8 cellular contexts compared by ENCODE assay signal in genomic region chr4:2417196-2417764, GRCh38. TPM values are rescaled to one million over a fixed set of nuclear protein-coding genes. Genes with fewer than 3 reads are reported as not detected.
DNase-seq lines count a peak whose midpoint lies in the region; ATAC-seq and TF ChIP-seq lines count a peak whose summit lies in the region.

No MANE protein-coding gene starts in this region.

- POLR2A ChIA-PET in CD4-positive, alpha-beta T cell (lab: Charles Lee): no interaction called here

- no peaks in the 10 kb centered on the region for H3K9me3 Mint-ChIP-seq in CD4-positive, alpha-beta T cell
- H3K9me3 Mint-ChIP-seq in neural progenitor cell: no peaks in the 10 kb centered on the region

- CTCF ChIA-PET in CD4-positive, alpha-beta T cell (lab: Charles Lee): interaction anchor here (2.5 kb wide), 1 partner anchor 197 kb away, joined by 6 read pairs; no protein-coding TSS in a partner anchor

- H3F3A ChIP-seq in OCI-LY1 (ENCODE audit: insufficient read depth, low read length): no peaks in the 10 kb centered on the region
- peaks cover 32% of the 10 kb centered on the region for H3F3A ChIP-seq in neural progenitor cell (ENCODE audit: low read depth)

- H3K36me3 ChIP-seq in OCI-LY1 (ENCODE audit: insufficient read depth, low read length) (no peaks in the 10 kb centered on the region), duodenal mucosa (ENCODE audit: control insufficient read depth in 1 of 2, insufficient read depth in 2 of 2, low read length in 2 of 2) (no peaks in the 10 kb centered on the region), neural progenitor cell (no peaks in the 10 kb centered on the region)

- H3K4me1 Mint-ChIP-seq in CD4-positive, alpha-beta T cell (ENCODE audit: low read depth): peaks cover 55% of the 10 kb centered on the region
- peaks cover 23% of the 10 kb centered on the region for H3K4me1 Mint-ChIP-seq in neural progenitor cell

- H3K79me2 ChIP-seq in OCI-LY1 (ENCODE audit: insufficient read depth, low read length) (no peaks in the 10 kb centered on the region), neural progenitor cell (ENCODE audit: low read depth) (no peaks in the 10 kb centered on the region)

- H3K4me3 Mint-ChIP-seq in CD4-positive, alpha-beta T cell: peak overlapping the region; percentile 91
- H3K4me3 Mint-ChIP-seq in neural progenitor cell: peak overlapping the region; percentile 88

- H3K4me3 ChIP-seq in OCI-LY1 (ENCODE audit: low read depth, low read length, poor library complexity, severe bottlenecking): peak overlapping the region; percentile 46
- H3K4me3 ChIP-seq in duodenal mucosa (ENCODE audit: low read depth in 1 of 2, low read length in 2 of 2): peak overlapping the region; percentile 74 to 78
- H3K4me3 ChIP-seq in neural progenitor cell: peak overlapping the region; percentile 51

- no peak for TF ChIP-seq CTCF in CD4-positive, alpha-beta T cell (IDR thresholded peaks at IDR 0.05)
- no peak for TF ChIP-seq CTCF in OCI-LY1 (IDR thresholded peaks at IDR 0.05; ENCODE audit: low read length)
- no peak for TF ChIP-seq CTCF in neural progenitor cell (IDR thresholded peaks at IDR 0.05)

- H3K4me1 ChIP-seq in OCI-LY1 (ENCODE audit: insufficient read depth, low read length, severe bottlenecking) (peaks cover 14% of the 10 kb centered on the region), duodenal mucosa (ENCODE audit: control insufficient read depth in 1 of 2, insufficient read depth in 2 of 2, low read length in 2 of 2) (peaks cover 40 to 43% of the 10 kb centered on the region in 2 donors), neural progenitor cell (peaks cover 15% of the 10 kb centered on the region)

- intact Hi-C loops in CD4-positive, alpha-beta T cell (cut with DNase I, micrococcal nuclease): loop anchor here in 1 of 2 experiments (5.0 to 10.0 kb wide), 3 partner anchors 135 to 702 kb away; partner anchors contain the start of genes LETM1 and SLBP
- intact Hi-C loops in sciatic nerve (cut with DNase I): no loop called here

- no peak for ATAC-seq in CD4-positive, alpha-beta T cell (ENCODE audit: poor library complexity)
- no peak for ATAC-seq in sciatic nerve
- ATAC-seq in HG03457 (IDR thresholded peaks at IDR 0.05; ENCODE audit: unreplicated experiment): no peak

- H3K9ac ChIP-seq in OCI-LY1 (ENCODE audit: low read length) (no peak overlapping the region), duodenal mucosa (ENCODE audit: low read depth in 1 of 2, low read length in 2 of 2) (peak overlapping the region; percentile 66 to 79), neural progenitor cell (no peak overlapping the region)

- H3K27me3 ChIP-seq in CD4-positive, alpha-beta T cell (ENCODE audit: control insufficient read depth, insufficient read depth, low read length): peaks cover 11% of the 10 kb centered on the region
- H3K27me3 ChIP-seq in OCI-LY1 (ENCODE audit: insufficient read depth, low read length) (no peaks in the 10 kb centered on the region), duodenal mucosa (ENCODE audit: control insufficient read depth in 1 of 2, insufficient read depth in 2 of 2, low read length in 2 of 2) (peaks cover 27 to 31% of the 10 kb centered on the region in 2 donors), neural progenitor cell (peaks cover 98% of the 10 kb centered on the region)

- no peaks in the 10 kb centered on the region for H3K36me3 Mint-ChIP-seq in CD4-positive, alpha-beta T cell (ENCODE audit: low read depth)
- no peaks in the 10 kb centered on the region for H3K36me3 Mint-ChIP-seq in neural progenitor cell

- 0 out of 2 replicates have a peak overlapping the region, but pooled peaks have one; percentile 53 for H3K4me2 ChIP-seq in OCI-LY1 (ENCODE audit: low read length)
- H3K4me2 ChIP-seq in neural progenitor cell: peak overlapping the region; percentile 87

- no peak overlapping the region for H3K27ac ChIP-seq in CD4-positive, alpha-beta T cell (ENCODE audit: low read depth, low read length)
- H3K27ac ChIP-seq in OCI-LY1 (ENCODE audit: low read depth, low read length, poor library complexity, severe bottlenecking) (no peak overlapping the region), duodenal mucosa (ENCODE audit: low read depth, low read length) (no peak overlapping the region), neural progenitor cell (no peak overlapping the region)

- peaks cover 28% of the 10 kb centered on the region for H3K27me3 Mint-ChIP-seq in CD4-positive, alpha-beta T cell
- H3K27me3 Mint-ChIP-seq in neural progenitor cell (ENCODE audit: insufficient read depth, low read depth): peaks cover 72% of the 10 kb centered on the region

- no peaks in the 10 kb centered on the region for H3K9me3 ChIP-seq in CD4-positive, alpha-beta T cell (ENCODE audit: control insufficient read depth, low read length)
- H3K9me3 ChIP-seq in OCI-LY1 (ENCODE audit: low read length) (no peaks in the 10 kb centered on the region), duodenal mucosa (ENCODE audit: control insufficient read depth in 1 of 2, low read length in 2 of 2) (no peaks in the 10 kb centered on the region), neural progenitor cell (ENCODE audit: low read depth) (no peaks in the 10 kb centered on the region)

- H3K27ac Mint-ChIP-seq in CD4-positive, alpha-beta T cell: peak overlapping the region; percentile 61
- no peak overlapping the region for H3K27ac Mint-ChIP-seq in neural progenitor cell

- no peaks in the 10 kb centered on the region for H3K9me2 ChIP-seq in OCI-LY1 (ENCODE audit: low read depth, low read length)

- DNase-seq in CD4-positive, alpha-beta T cell: no peak
- DNase-seq in neural progenitor cell (ENCODE audit: low spot score) (peak; percentile 75), sciatic nerve (ENCODE audit: low spot score) (no peak), DMS79 treated with DMSO at 0.1 percent for 48 hours (lab: John Stamatoyannopoulos, UW) (no peak), NCI-H2107 treated with DMSO at 0.1 percent for 48 hours (lab: John Stamatoyannopoulos, UW; ENCODE audit: unreplicated experiment) (no peak)

- H4K20me1 ChIP-seq in OCI-LY1 (ENCODE audit: insufficient read depth, low read length) (no peaks in the 10 kb centered on the region), neural progenitor cell (ENCODE audit: low read depth) (peaks cover 32% of the 10 kb centered on the region)

- H2AFZ ChIP-seq in OCI-LY1 (ENCODE audit: low read length) (no peak overlapping the region), neural progenitor cell (replicated peaks) (peak overlapping the region; percentile 66)

RNA-seq across cellular contexts. Expression of gene ZFYVE28, which starts 1.2 kb away (rescaled TPM):
- 10 to 100 TPM; 26.2 to 28.0 TPM for total RNA-seq in CD4-positive, alpha-beta T cell
- 0.39 and 0.93 TPM in 2 replicates for total RNA-seq in neural progenitor cell (ENCODE audit: low replicate concordance)
- total RNA-seq in sciatic nerve: 23.2 TPM

RNA-seq across cellular contexts. Expression of gene CFAP99, which starts 1.5 kb away (rescaled TPM):
- under 1 TPM in 1 of 2 experiments, not detected in 1; 0.17 TPM for total RNA-seq in CD4-positive, alpha-beta T cell
- total RNA-seq in neural progenitor cell (ENCODE audit: low replicate concordance) (not detected in 2 replicates), sciatic nerve (not detected)

RNA-seq across cellular contexts. Expression of gene RNF4, which starts 51.6 kb away (rescaled TPM):
- 100 to 1,000 TPM; 106 to 109 TPM for total RNA-seq in CD4-positive, alpha-beta T cell
- total RNA-seq in neural progenitor cell (ENCODE audit: low replicate concordance): 73.8 and 96.4 TPM in 2 replicates
- total RNA-seq in sciatic nerve: 44.5 TPM

Comparison
In these comparisons a context has a peak if more than half of its experiments do, and no peak if none do; other contexts are left out.
1. H3K9ac ChIP-seq: peak in duodenal mucosa (2 of 2); none in OCI-LY1 (single experiment) and neural progenitor cell (single experiment).
2. RNA of gene ZFYVE28, which starts 1.2 kb away (total RNA-seq): 26.2 to 28.0 TPM in CD4-positive, alpha-beta T cell and 23.2 TPM in sciatic nerve (single experiment); 0.39 to 0.93 TPM in neural progenitor cell; every median in the first group is over 10 times any median in the second.
3. Peak in every context shown above with its lines, with median percentiles within 50 percentile points of each other: H3K4me3 ChIP-seq.